ENCODE assay signal across 15 cellular contexts in genomic region chr15:80550910-80551265, GRCh38.
DNase-seq lines count a peak whose midpoint lies in the region; FAIRE-seq and TF ChIP-seq lines count a peak whose summit lies in the region.
"Had no signal": no experiment of that assay in that cellular context is flagged by ENCODE, and none has a peak within 500 bp of the region (broad histone marks: within the 10 kb centered on the region; RNA-seq: fewer than 3 reads in every experiment).

No MANE protein-coding gene starts in this region.

- no peaks in the 10 kb centered on the region for H3K79me1 ChIP-seq in neuronal stem cell (ENCODE audit: low read depth, low read length)

- H3K27ac ChIP-seq in SK-N-SH (ENCODE audit: low read depth in 2 of 2, low read length in 1 of 2) (peak overlapping the region; percentile 93 to 95), neuronal stem cell (replicated peaks; ENCODE audit: low read length) (no peak overlapping the region)
- H3K27ac ChIP-seq: heart right ventricle had no signal

- H2AFZ ChIP-seq in SK-N-SH (ENCODE audit: low read depth) (no peak overlapping the region), neuronal stem cell (ENCODE audit: low read length) (no peak overlapping the region)
- H2AFZ ChIP-seq: GM23338 had no signal

- no peak overlapping the region for H4K91ac ChIP-seq in neuronal stem cell (ENCODE audit: low read depth, low read length, poor library complexity)

- no peaks in the 10 kb centered on the region; the same call in none of the 2 replicates for H3K79me2 ChIP-seq in SK-N-SH (ENCODE audit: insufficient read depth)

- H3K9me3 ChIP-seq in SK-N-SH (no peaks in the 10 kb centered on the region), neuronal stem cell (replicated peaks in 1 of 2; ENCODE audit: control insufficient read depth in 2 of 2, insufficient read depth in 1 of 2, low read depth in 1 of 2, low read length in 2 of 2) (no peaks in the 10 kb centered on the region)
- H3K9me3 ChIP-seq: heart right ventricle, SJCRH30 had no signal

- H3K36me3 Mint-ChIP-seq in HFFc6 (ENCODE audit: low read depth), result peaks cover 36% of the 10 kb centered on the region
- H3K36me3 Mint-ChIP-seq in osteocyte (ENCODE audit: unreplicated experiment), result peaks cover 31% of the 10 kb centered on the region
- H3K36me3 Mint-ChIP-seq: CD8-positive, alpha-beta T cell had no signal

- H3K4me3 ChIP-seq in SK-N-SH (ENCODE audit: low read depth in 2 of 2, low read length in 1 of 2) (peak overlapping the region in 1 of 2 experiments; percentile 32; a peak in 2 of 4 replicates), fibroblast of mammary gland (ENCODE audit: control insufficient read depth, low read depth, low read length) (no peak overlapping the region), lower leg skin (ENCODE audit: low read depth, poor library complexity, severe bottlenecking) (no peak overlapping the region), neuronal stem cell (ENCODE audit: low read length in 2 of 2) (no peak overlapping the region)
- H3K4me3 ChIP-seq: GM23338, heart right ventricle, SJCRH30 had no signal

- H3K4me1 ChIP-seq in SK-N-SH (ENCODE audit: control insufficient read depth in 1 of 2, insufficient read depth in 2 of 2, low read depth in 1 of 2, low read length in 1 of 2) (peaks cover 13 to 16% of the 10 kb centered on the region in 2 experiments), neuronal stem cell (ENCODE audit: control insufficient read depth in 2 of 2, insufficient read depth in 1 of 2, low read depth in 1 of 2, low read length in 2 of 2) (no peaks in the 10 kb centered on the region)
- H3K4me1 ChIP-seq: heart right ventricle, SJCRH30 had no signal

- H2BK15ac ChIP-seq in neuronal stem cell (ENCODE audit: low read length), result no peak overlapping the region

- H3K36me3 ChIP-seq in SK-N-SH (replicated peaks in 1 of 2; ENCODE audit: control insufficient read depth in 1 of 2, insufficient read depth in 2 of 2, low read length in 1 of 2), result peaks cover 9 to 12% of the 10 kb centered on the region in 2 experiments
- peaks cover 14 to 55% of the 10 kb centered on the region in 2 donors for H3K36me3 ChIP-seq in neuronal stem cell (replicated peaks in 1 of 2; ENCODE audit: control insufficient read depth in 2 of 2, insufficient read depth in 2 of 2, low read length in 2 of 2)
- H3K36me3 ChIP-seq: heart right ventricle, SJCRH30 had no signal

- H3K27ac Mint-ChIP-seq in HFFc6, result peak overlapping the region; percentile 92
- peak overlapping the region; percentile 90 for H3K27ac Mint-ChIP-seq in osteocyte (ENCODE audit: unreplicated experiment)
- H3K27ac Mint-ChIP-seq: CD8-positive, alpha-beta T cell; GM23338 had no signal

- POLR2A ChIA-PET in SK-N-SH (lab: Yijun Ruan, JAX), result no interaction called here

- no peak overlapping the region for H3K18ac ChIP-seq in neuronal stem cell (ENCODE audit: low read length)

- no peak for TF ChIP-seq RAD21 in SK-N-SH (IDR thresholded peaks at IDR 0.05; ENCODE audit: low read length)

- H3K4me1 Mint-ChIP-seq in HFFc6 (ENCODE audit: low read depth), result peaks cover 60% of the 10 kb centered on the region
- H3K4me1 Mint-ChIP-seq in osteocyte (ENCODE audit: unreplicated experiment), result peaks cover 76% of the 10 kb centered on the region
- H3K4me1 Mint-ChIP-seq: GM23338 had no signal

- H3K23ac ChIP-seq in neuronal stem cell (ENCODE audit: low read depth, low read length, poor library complexity), result no peak overlapping the region

- H3K4me2 ChIP-seq in SK-N-SH, result peak overlapping the region; percentile 68
- no peak overlapping the region for H3K4me2 ChIP-seq in neuronal stem cell (ENCODE audit: insufficient read depth, low read length, poor library complexity, severe bottlenecking)
- H3K4me2 ChIP-seq: GM23338 had no signal

- CTCF ChIA-PET in SK-N-SH (lab: Yijun Ruan, JAX), result interaction anchor here (1.7 to 1.9 kb wide), 2 partner anchors 17 to 225 kb away, joined by 6 to 10 read pairs; no protein-coding TSS in a partner anchor

- H2BK12ac ChIP-seq in neuronal stem cell (ENCODE audit: low read length), result no peak overlapping the region

- no peak overlapping the region for H3K14ac ChIP-seq in neuronal stem cell (ENCODE audit: low read length)

- no peaks in the 10 kb centered on the region for H3K9me2 ChIP-seq in SK-N-SH

- WGBS in SK-N-SH (ENCODE audit: low lambda C conversion rate), result 40% methylated on average over 4 of the region's 4 CpGs
- WGBS in lower leg skin, 2 donors, result 32 to 36% methylated on average over 4 of the region's 4 CpGs
- WGBS in neuronal stem cell (ENCODE audit: extremely low coverage in 2 of 2, insufficient read length in 2 of 2, insufficient replicate concordance in 1 of 2), 2 donors, result no CpG with 5 or more reads among the region's 4 CpGs

- no peak for TF ChIP-seq CTCF in HFFc6 (IDR thresholded peaks at IDR 0.05)
- no peak for TF ChIP-seq CTCF in SK-N-SH (IDR thresholded peaks at IDR 0.05)
- no peak for TF ChIP-seq CTCF in fibroblast of mammary gland (conservative IDR thresholded peaks at IDR 0.05; ENCODE audit: control insufficient read depth, insufficient read depth, low read depth, low read length)
- no peak for TF ChIP-seq CTCF in osteocyte (IDR thresholded peaks at IDR 0.05)
- no peak for TF ChIP-seq CTCF in lower leg skin (IDR thresholded peaks at IDR 0.05)

- no peak for TF ChIP-seq POLR2A in lower leg skin (IDR thresholded peaks at IDR 0.05)
- TF ChIP-seq POLR2A in H54 (IDR thresholded peaks at IDR 0.05; ENCODE audit: low read depth, low read length), result no peak

- TF ChIP-seq EP300 in SK-N-SH (IDR thresholded peaks at IDR 0.05; ENCODE audit: borderline replicate concordance in 1 of 2, low read depth in 1 of 2, low read length in 1 of 2), result no peak

- H3K9ac ChIP-seq in SK-N-SH (peak overlapping the region; percentile 62), neuronal stem cell (ENCODE audit: low read depth, low read length, poor library complexity) (no peak overlapping the region)

- no peak overlapping the region for H2BK120ac ChIP-seq in neuronal stem cell (ENCODE audit: low read depth, low read length)

- H3K9me3 Mint-ChIP-seq in HFFc6, result no peaks in the 10 kb centered on the region
- no peaks in the 10 kb centered on the region for H3K9me3 Mint-ChIP-seq in osteocyte (ENCODE audit: unreplicated experiment)
- H3K9me3 Mint-ChIP-seq: CD8-positive, alpha-beta T cell; GM23338 had no signal

- H4K20me1 ChIP-seq in SK-N-SH (ENCODE audit: insufficient read depth), result no peaks in the 10 kb centered on the region

- no peak overlapping the region for H3K4ac ChIP-seq in neuronal stem cell (ENCODE audit: low read length)

- no peak overlapping the region for H4K8ac ChIP-seq in neuronal stem cell (ENCODE audit: low read depth, low read length)

- H3K27me3 Mint-ChIP-seq in HFFc6 (ENCODE audit: insufficient read depth) (peaks cover 3% of the 10 kb centered on the region), osteocyte (ENCODE audit: unreplicated experiment) (no peaks in the 10 kb centered on the region)

- H3K27me3 ChIP-seq in SK-N-SH (ENCODE audit: insufficient read depth), result no peaks in the 10 kb centered on the region
- H3K27me3 ChIP-seq in neuronal stem cell (ENCODE audit: control insufficient read depth in 3 of 3, insufficient read depth in 3 of 3, low read depth in 1 of 3, low read length in 3 of 3), result no peaks in the 10 kb centered on the region
- H3K27me3 ChIP-seq: SJCRH30 had no signal

- no peak overlapping the region for H2AK5ac ChIP-seq in neuronal stem cell (ENCODE audit: low read depth, low read length)

- H3K4me3 Mint-ChIP-seq in HFFc6, result peak overlapping the region; percentile 80
- H3K4me3 Mint-ChIP-seq in osteocyte (ENCODE audit: unreplicated experiment), result no peak overlapping the region
- H3K4me3 Mint-ChIP-seq: CD8-positive, alpha-beta T cell; GM23338 had no signal

- intact Hi-C loops in lower leg skin (cut with DNase I; ENCODE audit: low total_unique reads), result loop anchor here (10.0 kb wide), 1 partner anchor 86 kb away; no protein-coding TSS in a partner anchor

- H2BK5ac ChIP-seq in neuronal stem cell (ENCODE audit: low read length), result no peak overlapping the region

- no peak for FAIRE-seq in H54 (lab: Jason Lieb, UNC)

- DNase-seq in HFFc6, result peak; percentile 18
- no peak for DNase-seq in SK-N-SH
- peak; percentile 73 for DNase-seq in fibroblast of mammary gland (ENCODE audit: low read depth)
- no peak for DNase-seq in osteocyte (ENCODE audit: extremely low spot score, unreplicated experiment)
- DNase-seq in activated CD4-positive, CD25-positive, alpha-beta regulatory T cell treated with anti-CD3 and anti-CD28 coated beads, Interleukin-2, amount 50 U/mL, for 72 hours, result no peak
- no peak for DNase-seq in lower leg skin (ENCODE audit: low spot score in 2 of 2)
- DNase-seq in neuronal stem cell (ENCODE audit: low spot score), result no peak
- no peak for DNase-seq in H54 (ENCODE audit: insufficient read length, low spot score)
- DNase-seq: activated gamma-delta T cell; CD8-positive, alpha-beta T cell; GF-D8; heart right ventricle; NCI-H82; SJCRH30 had no signal

- peaks cover 37% of the 10 kb centered on the region for H3F3A ChIP-seq in SK-N-SH (replicated peaks; ENCODE audit: insufficient read depth)

TF ChIP-seq in SK-N-SH, 30 proteins besides CTCF, POLR2A, EP300 and RAD21 (continues in another document):
- no peak for TF ChIP-seq POLR2AphosphoS5 (IDR thresholded peaks at IDR 0.05; ENCODE audit: low read depth, low read length)
- TF ChIP-seq USF1 (IDR thresholded peaks at IDR 0.05; ENCODE audit: borderline replicate concordance, low read depth), result no peak
- no peak for TF ChIP-seq SMC3 (IDR thresholded peaks at IDR 0.05; ENCODE audit: low read depth, low read length)
- TF ChIP-seq ZBTB33 (IDR thresholded peaks at IDR 0.05; ENCODE audit: borderline replicate concordance, low read depth), result no peak
- no peak for TF ChIP-seq FOSL2 (IDR thresholded peaks at IDR 0.05; ENCODE audit: borderline replicate concordance, low read depth)

Comparison
In these comparisons a context has a peak if more than half of its experiments do, and no peak if none do; other contexts are left out.
1. DNase-seq: peak in HFFc6 (single experiment) and fibroblast of mammary gland (single experiment); none in SK-N-SH (single experiment), osteocyte (single experiment), activated CD4-positive, CD25-positive, alpha-beta regulatory T cell treated with anti-CD3 and anti-CD28 coated beads, Interleukin-2, amount 50 U/mL, for 72 hours (single experiment), lower leg skin (0 of 2), neuronal stem cell (single experiment) and H54 (single experiment).